Comparison of ENCODE assay signal across 8 cellular contexts in genomic region chr12:120710805-120711296, GRCh38. TPM values are rescaled to one million over a fixed set of nuclear protein-coding genes. Genes with fewer than 3 reads are reported as not detected.
DNase-seq lines count a peak whose midpoint lies in the region; ATAC-seq, FAIRE-seq and TF ChIP-seq lines count a peak whose summit lies in the region.

No MANE protein-coding gene starts in this region.

- no peak overlapping the region; the same call in 1 of the 2 replicates for H3K27ac ChIP-seq in SJCRH30
- H3K27ac ChIP-seq in HepG2 (ENCODE audit: extremely low read length, insufficient read depth, low read length) = peak overlapping the region; percentile 59
- peak overlapping the region; percentile 80 for H3K27ac ChIP-seq in substantia nigra (ENCODE audit: low read depth, low read length, poor library complexity, severe bottlenecking)

- TF ChIP-seq CTCF in HepG2 (CRISPR knock-in tag; IDR thresholded peaks at IDR 0.05) = no peak

- H3K36me3 ChIP-seq in SJCRH30 (peaks cover 8% of the 10 kb centered on the region), HepG2 (replicated peaks in 1 of 2; ENCODE audit: control insufficient read depth in 1 of 2, insufficient read depth in 2 of 2, low read length in 2 of 2) (peaks cover 2 to 14% of the 10 kb centered on the region in 2 experiments; a peak in 3 of 5 replicates)

- H3K27me3 ChIP-seq in SJCRH30 (no peaks in the 10 kb centered on the region), HepG2 (ENCODE audit: control insufficient read depth in 1 of 2, insufficient read depth in 2 of 2, low read length in 2 of 2) (no peaks in the 10 kb centered on the region)

- BruUV-seq in HepG2 (replicated peaks; lab: Mats Ljungman, UMichigan) = no TSS peak

- CTCF ChIA-PET in HepG2 (lab: Yijun Ruan, JAX; ENCODE audit: low intra/inter-chr PET ratio, low total read pairs) = no interaction called here

- intact Hi-C loops in HepG2 (cut with micrococcal nuclease; ENCODE audit: unreplicated experiment) = loop anchor here (2.0 kb wide), 1 partner anchor 128 kb away; no protein-coding TSS in a partner anchor

- POLR2A ChIA-PET in HepG2 (lab: Yijun Ruan, JAX) = interaction anchor here (0.6 to 1.1 kb wide), 6 partner anchors 17 to 269 kb away, joined by 3 to 7 read pairs (median 4); partner anchors contain the start of genes MLEC and POP5

- TF ChIP-seq EP300 in HepG2 (IDR thresholded peaks at IDR 0.05; ENCODE audit: low read depth in 2 of 2, low read length in 2 of 2) (no peak), HepG2 (CRISPR knock-in tag; IDR thresholded peaks at IDR 0.05; ENCODE audit: borderline replicate concordance) (no peak)

- H3K4me2 ChIP-seq in HepG2 (ENCODE audit: low read depth, low read length) = peak overlapping the region; percentile 67

- no peak for FAIRE-seq in HepG2 (lab: Jason Lieb, UNC)

- H3K4me3 ChIP-seq in SJCRH30 (peak overlapping the region; percentile 96), HepG2 (replicated peaks in 1 of 3; ENCODE audit: insufficient read depth in 1 of 3, low read depth in 2 of 3, low read length in 3 of 3) (peak overlapping the region; percentile 84 to 85 (median 84))

- peaks cover 14% of the 10 kb centered on the region for H3K79me2 ChIP-seq in HepG2 (ENCODE audit: insufficient read depth, low read length)

- TF ChIP-seq POLR2A in HepG2 (IDR thresholded peaks at IDR 0.05; ENCODE audit: insufficient read depth in 1 of 2, low read depth in 2 of 2, low read length in 2 of 2) = no peak

- H3K4me1 ChIP-seq in SJCRH30 (peaks cover 5% of the 10 kb centered on the region; the same call in 1 of the 2 replicates), HepG2 (ENCODE audit: insufficient read depth, low read length) (peaks cover 34% of the 10 kb centered on the region)

- peak; percentile 32 for ATAC-seq in HG02884 (IDR thresholded peaks at IDR 0.05; ENCODE audit: unreplicated experiment)
- ATAC-seq in HepG2 = peak; percentile 45
- ATAC-seq in GM21447 (IDR thresholded peaks at IDR 0.05; ENCODE audit: unreplicated experiment) = no peak

- peak overlapping the region; percentile 88 for H3K9ac ChIP-seq in HepG2 (ENCODE audit: insufficient read depth, low read depth, low read length)

- H4K20me1 ChIP-seq in HepG2 (ENCODE audit: insufficient read depth, low read length) = no peaks in the 10 kb centered on the region; the same call in 1 of the 2 replicates

- DNase-seq in NCI-H1417 (lab: John Stamatoyannopoulos, UW) = peak; percentile 20 to 59 (median 58)
- DNase-seq in NCI-H1417 treated with DMSO at 0.1 percent for 48 hours (lab: John Stamatoyannopoulos, UW) = no peak
- DNase-seq in SJCRH30 = peak; percentile 16 to 27
- DNase-seq in cerebellar cortex (ENCODE audit: low spot score) = peak; percentile 38
- DNase-seq in HepG2 (ENCODE audit: low spot score) = no peak
- DNase-seq in substantia nigra (lab: John Stamatoyannopoulos, UW) = peak in 12 of 49 donors; percentile 7 to 49 (median 23)

- no peak overlapping the region for H2AFZ ChIP-seq in HepG2 (ENCODE audit: low read length)

- in situ Hi-C loops in HepG2 (cut with HindIII; ENCODE audit: extremely low pct_ligation_motif_present, low pct_unique_long_range_greater_than_20kb) = loop anchor here (5.0 kb wide), 2 partner anchors 64 to 129 kb away; partner anchors contain the start of gene POP5

- TF ChIP-seq RAD21 in HepG2 (CRISPR knock-in tag; IDR thresholded peaks at IDR 0.05) = no peak

- no peaks in the 10 kb centered on the region for H3K9me3 ChIP-seq in SJCRH30 (replicated peaks)
- no peaks in the 10 kb centered on the region for H3K9me3 ChIP-seq in HepG2 (ENCODE audit: low read length)

- WGBS in HepG2 (ENCODE audit: low lambda C conversion rate) = 3% methylated on average over 4 of the region's 31 CpGs

RNA-seq across cellular contexts. Expression of gene UNC119B, which starts 0.6 kb away (rescaled TPM):
- total RNA-seq in SJCRH30 (2014; rRNA removed; shearing (Covaris generic)) = 16.9 and 20.2 TPM in 2 replicates
- total RNA-seq in HepG2 (2016; rRNA removed; fragmentation: Illumina TruSeq; extraction: Trizol) = 19.6 and 30.7 TPM in 2 replicates
- 4.9 and 5.2 TPM in 2 replicates for total RNA-seq in HepG2 (2016; cell fraction: cytosol; rRNA removed; fragmentation: Illumina TruSeq; extraction: Trizol; ENCODE audit: low read depth)
- total RNA-seq in HepG2 (2016; cell fraction: insoluble cytoplasmic fraction; rRNA removed; fragmentation: Illumina TruSeq; extraction: Trizol) = 20.3 and 28.2 TPM in 2 replicates
- total RNA-seq in HepG2 (2016; cell fraction: membrane; rRNA removed; fragmentation: Illumina TruSeq; extraction: Trizol) = 13.5 and 13.6 TPM in 2 replicates
- 15.8 and 19.8 TPM in 2 replicates for total RNA-seq in HepG2 (2016; cell fraction: nucleus; rRNA removed; fragmentation: Illumina TruSeq; extraction: Trizol)
- 18.6 and 19.7 TPM in 2 replicates for polyA plus RNA-seq in HepG2 (2011; rRNA removed)
- polyA plus RNA-seq in HepG2 (2011; cell fraction: cytosol; rRNA removed) = 14.9 and 17.8 TPM in 2 replicates
- polyA plus RNA-seq in HepG2 (2011; cell fraction: nucleus; rRNA removed) = 19.3 and 19.7 TPM in 2 replicates
- polyA plus RNA-seq in HepG2 (2012) = 16.7 and 17.6 TPM in 2 replicates
- polyA plus RNA-seq in HepG2 (2016; cell fraction: cytosol; fragmentation: Illumina TruSeq; extraction: Trizol; ENCODE audit: low read depth) = 3.8 and 4.1 TPM in 2 replicates
- polyA plus RNA-seq in HepG2 (2016; cell fraction: insoluble cytoplasmic fraction; fragmentation: Illumina TruSeq; extraction: Trizol; ENCODE audit: low read depth) = 27.6 and 27.9 TPM in 2 replicates
- 9.0 TPM in 2 replicates for polyA plus RNA-seq in HepG2 (2016; cell fraction: membrane; fragmentation: Illumina TruSeq; extraction: Trizol; ENCODE audit: low read depth)
- polyA plus RNA-seq in HepG2 (2016; cell fraction: nucleus; fragmentation: Illumina TruSeq; extraction: Trizol; ENCODE audit: insufficient read depth, low read depth) = 25.6 and 26.1 TPM in 2 replicates
- polyA minus RNA-seq in HepG2 (2011; rRNA and poly(A)+ RNA removed; ENCODE audit: low replicate concordance) = 27.6 and 29.3 TPM in 2 replicates
- polyA minus RNA-seq in HepG2 (2011; cell fraction: cytosol; rRNA and poly(A)+ RNA removed) = 14.1 and 15.8 TPM in 2 replicates
- polyA minus RNA-seq in HepG2 (2011; cell fraction: nucleus; rRNA and poly(A)+ RNA removed) = 11.6 and 11.8 TPM in 2 replicates

RNA-seq across cellular contexts. Expression of gene ACADS, which starts 14.8 kb away (rescaled TPM):
- 1.1 and 1.3 TPM in 2 replicates for total RNA-seq in SJCRH30 (2014; rRNA removed; shearing (Covaris generic))
- 22.4 and 27.7 TPM in 2 replicates for total RNA-seq in HepG2 (2016; rRNA removed; fragmentation: Illumina TruSeq; extraction: Trizol)
- 6.0 and 6.3 TPM in 2 replicates for total RNA-seq in HepG2 (2016; cell fraction: cytosol; rRNA removed; fragmentation: Illumina TruSeq; extraction: Trizol; ENCODE audit: low read depth)
- total RNA-seq in HepG2 (2016; cell fraction: insoluble cytoplasmic fraction; rRNA removed; fragmentation: Illumina TruSeq; extraction: Trizol) = 23.1 and 29.1 TPM in 2 replicates
- total RNA-seq in HepG2 (2016; cell fraction: membrane; rRNA removed; fragmentation: Illumina TruSeq; extraction: Trizol) = 9.4 and 9.6 TPM in 2 replicates
- total RNA-seq in HepG2 (2016; cell fraction: nucleus; rRNA removed; fragmentation: Illumina TruSeq; extraction: Trizol) = 15.4 and 17.9 TPM in 2 replicates
- 17.4 and 25.4 TPM in 2 replicates for polyA plus RNA-seq in HepG2 (2011; rRNA removed)
- polyA plus RNA-seq in HepG2 (2011; cell fraction: cytosol; rRNA removed) = 18.0 and 24.2 TPM in 2 replicates
- 56.5 and 57.9 TPM in 2 replicates for polyA plus RNA-seq in HepG2 (2011; cell fraction: nucleus; rRNA removed)
- 16.1 and 18.5 TPM in 2 replicates for polyA plus RNA-seq in HepG2 (2012)
- 4.5 and 4.6 TPM in 2 replicates for polyA plus RNA-seq in HepG2 (2016; cell fraction: cytosol; fragmentation: Illumina TruSeq; extraction: Trizol; ENCODE audit: low read depth)
- polyA plus RNA-seq in HepG2 (2016; cell fraction: insoluble cytoplasmic fraction; fragmentation: Illumina TruSeq; extraction: Trizol; ENCODE audit: low read depth) = 17.0 and 22.0 TPM in 2 replicates
- 5.6 and 5.7 TPM in 2 replicates for polyA plus RNA-seq in HepG2 (2016; cell fraction: membrane; fragmentation: Illumina TruSeq; extraction: Trizol; ENCODE audit: low read depth)
- polyA plus RNA-seq in HepG2 (2016; cell fraction: nucleus; fragmentation: Illumina TruSeq; extraction: Trizol; ENCODE audit: insufficient read depth, low read depth) = 30.9 and 31.9 TPM in 2 replicates
- 6.9 and 23.2 TPM in 2 replicates for polyA minus RNA-seq in HepG2 (2011; rRNA and poly(A)+ RNA removed; ENCODE audit: low replicate concordance)
- 15.2 and 16.1 TPM in 2 replicates for polyA minus RNA-seq in HepG2 (2011; cell fraction: cytosol; rRNA and poly(A)+ RNA removed)
- 9.3 and 10.6 TPM in 2 replicates for polyA minus RNA-seq in HepG2 (2011; cell fraction: nucleus; rRNA and poly(A)+ RNA removed)

RNA-seq across cellular contexts. Expression of gene MLEC, which starts 23.9 kb away (rescaled TPM):
- 77.7 and 83.1 TPM in 2 replicates for total RNA-seq in SJCRH30 (2014; rRNA removed; shearing (Covaris generic))
- 95.5 and 156 TPM in 2 replicates for total RNA-seq in HepG2 (2016; rRNA removed; fragmentation: Illumina TruSeq; extraction: Trizol)
- total RNA-seq in HepG2 (2016; cell fraction: cytosol; rRNA removed; fragmentation: Illumina TruSeq; extraction: Trizol; ENCODE audit: low read depth) = 31.1 and 43.3 TPM in 2 replicates
- total RNA-seq in HepG2 (2016; cell fraction: insoluble cytoplasmic fraction; rRNA removed; fragmentation: Illumina TruSeq; extraction: Trizol) = 92.5 and 153 TPM in 2 replicates
- 74.8 and 84.9 TPM in 2 replicates for total RNA-seq in HepG2 (2016; cell fraction: membrane; rRNA removed; fragmentation: Illumina TruSeq; extraction: Trizol)
- 133 and 164 TPM in 2 replicates for total RNA-seq in HepG2 (2016; cell fraction: nucleus; rRNA removed; fragmentation: Illumina TruSeq; extraction: Trizol)
- polyA plus RNA-seq in HepG2 (2011; rRNA removed) = 35.3 and 49.8 TPM in 2 replicates
- 26.8 and 37.8 TPM in 2 replicates for polyA plus RNA-seq in HepG2 (2011; cell fraction: cytosol; rRNA removed)
- 18.9 and 25.8 TPM in 2 replicates for polyA plus RNA-seq in HepG2 (2011; cell fraction: nucleus; rRNA removed)
- 53.8 and 55.5 TPM in 2 replicates for polyA plus RNA-seq in HepG2 (2012)
- polyA plus RNA-seq in HepG2 (2016; cell fraction: cytosol; fragmentation: Illumina TruSeq; extraction: Trizol; ENCODE audit: low read depth) = 50.6 and 60.4 TPM in 2 replicates
- 79.3 and 82.1 TPM in 2 replicates for polyA plus RNA-seq in HepG2 (2016; cell fraction: insoluble cytoplasmic fraction; fragmentation: Illumina TruSeq; extraction: Trizol; ENCODE audit: low read depth)
- 61.3 and 75.0 TPM in 2 replicates for polyA plus RNA-seq in HepG2 (2016; cell fraction: membrane; fragmentation: Illumina TruSeq; extraction: Trizol; ENCODE audit: low read depth)
- 177 and 196 TPM in 2 replicates for polyA plus RNA-seq in HepG2 (2016; cell fraction: nucleus; fragmentation: Illumina TruSeq; extraction: Trizol; ENCODE audit: insufficient read depth, low read depth)
- polyA minus RNA-seq in HepG2 (2011; rRNA and poly(A)+ RNA removed; ENCODE audit: low replicate concordance) = 39.9 and 58.9 TPM in 2 replicates
- 37.0 and 60.4 TPM in 2 replicates for polyA minus RNA-seq in HepG2 (2011; cell fraction: cytosol; rRNA and poly(A)+ RNA removed)
- 19.3 and 30.8 TPM in 2 replicates for polyA minus RNA-seq in HepG2 (2011; cell fraction: nucleus; rRNA and poly(A)+ RNA removed)

Comparison
In these comparisons a context has a peak if more than half of its experiments do, and no peak if none do; other contexts are left out.
1. DNase-seq: peak in NCI-H1417 (3 of 3), SJCRH30 (2 of 2) and cerebellar cortex (single experiment); none in NCI-H1417 treated with DMSO at 0.1 percent for 48 hours (single experiment) and HepG2 (single experiment).